In the genomic region with DNA sequence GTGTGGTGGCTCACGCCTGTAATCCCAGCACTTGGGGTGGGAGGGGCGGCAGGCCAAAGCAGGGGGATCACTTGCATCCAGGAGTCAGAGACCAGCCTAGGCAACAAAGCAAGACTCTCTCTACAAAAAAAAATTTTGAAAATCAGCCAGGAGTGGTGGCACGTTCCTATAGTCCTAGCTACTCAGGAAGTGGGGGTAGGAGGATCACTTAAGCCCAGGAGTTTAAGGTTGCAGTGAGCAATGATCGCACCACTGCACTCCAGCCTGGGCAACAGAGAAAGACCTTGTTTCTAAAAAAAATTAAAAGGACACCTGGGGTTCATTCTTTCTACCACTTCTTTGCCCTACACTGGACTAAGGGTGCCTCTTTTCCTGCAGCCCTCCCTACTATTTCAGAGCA, we compare ENCODE assay signal across 1 cellular context.
TF ChIP-seq lines count a peak whose summit lies in the region.

No MANE protein-coding gene starts in this region.

TF ChIP-seq in IMR-90, 13 proteins besides CTCF, POLR2A, EP300 and RAD21:
- TF ChIP-seq, protein P1, sequence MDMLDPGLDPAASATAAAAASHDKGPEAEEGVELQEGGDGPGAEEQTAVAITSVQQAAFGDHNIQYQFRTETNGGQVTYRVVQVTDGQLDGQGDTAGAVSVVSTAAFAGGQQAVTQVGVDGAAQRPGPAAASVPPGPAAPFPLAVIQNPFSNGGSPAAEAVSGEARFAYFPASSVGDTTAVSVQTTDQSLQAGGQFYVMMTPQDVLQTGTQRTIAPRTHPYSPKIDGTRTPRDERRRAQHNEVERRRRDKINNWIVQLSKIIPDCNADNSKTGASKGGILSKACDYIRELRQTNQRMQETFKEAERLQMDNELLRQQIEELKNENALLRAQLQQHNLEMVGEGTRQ (IDR thresholded peaks at IDR 0.05; ENCODE audit: low read depth, low read length), result no peak
- TF ChIP-seq BHLHE40 (IDR thresholded peaks at IDR 0.05; ENCODE audit: low read depth, low read length), result peak; percentile 41; the same call in 1 of the 2 replicates
